Comparison of ENCODE assay signal across 8 cellular contexts in genomic region chr1:245797592-245798366, GRCh38.
DNase-seq lines count a peak whose midpoint lies in the region; ATAC-seq, FAIRE-seq and TF ChIP-seq lines count a peak whose summit lies in the region.
"Had no signal": no experiment of that assay in that cellular context is flagged by ENCODE, and none has a peak within 500 bp of the region (broad histone marks: within the 10 kb centered on the region; RNA-seq: fewer than 3 reads in every experiment).

No MANE protein-coding gene starts in this region.

- H3K4me3 ChIP-seq in GM12864 (ENCODE audit: low read depth, low read length) (no peak overlapping the region), Loucy (ENCODE audit: low read length, poor library complexity, severe bottlenecking) (no peak overlapping the region), K562 (no peak overlapping the region)

- H3K9me1 ChIP-seq in K562 (ENCODE audit: control insufficient read depth, insufficient read depth, low read length), result peaks cover 7% of the 10 kb centered on the region

- no peaks in the 10 kb centered on the region for H3K4me1 Mint-ChIP-seq in neural crest cell

- no TSS peak for BruUV-seq in K562 (replicated peaks; lab: Mats Ljungman, UMichigan)

- POLR2A ChIA-PET in K562 (lab: Yijun Ruan, JAX), result interaction anchor here (0.6 to 1.8 kb wide), 3 partner anchors 10 to 357 kb away, joined by 3 to 5 read pairs (median 3); no protein-coding TSS in a partner anchor

- peak; percentile 64 for FAIRE-seq in K562 (lab: Jason Lieb, UNC)

- no peaks in the 10 kb centered on the region for H3K4me1 ChIP-seq in Loucy (ENCODE audit: insufficient read depth, low read length, poor library complexity, severe bottlenecking)
- H3K4me1 ChIP-seq in K562 (replicated peaks in 1 of 2; ENCODE audit: control insufficient read depth in 2 of 2, insufficient read depth in 2 of 2, low read length in 2 of 2), result 0 out of 5 replicates have a peak, but pooled peaks cover 0 to 6% of the 10 kb centered on the region in 2 experiments

- H3K36me3 ChIP-seq in Loucy (ENCODE audit: insufficient read depth, low read length), result no peaks in the 10 kb centered on the region
- peaks cover 32% of the 10 kb centered on the region; the same call in 1 of the 3 replicates for H3K36me3 ChIP-seq in K562 (ENCODE audit: control insufficient read depth, insufficient read depth, low read length)

- H4K20me1 ChIP-seq in Loucy (ENCODE audit: insufficient read depth, low read length, poor library complexity, severe bottlenecking) (no peaks in the 10 kb centered on the region), K562 (replicated peaks; ENCODE audit: control insufficient read depth, insufficient read depth, low read length) (0 out of 2 replicates have a peak, but pooled peaks cover 3% of the 10 kb centered on the region)

- H2AFZ ChIP-seq in Loucy (ENCODE audit: low read length) (no peak overlapping the region), K562 (ENCODE audit: low read depth, low read length) (no peak overlapping the region)

- no peaks in the 10 kb centered on the region for H3K27me3 Mint-ChIP-seq in neural crest cell (ENCODE audit: low read depth)

- no peaks in the 10 kb centered on the region for H3K9me3 Mint-ChIP-seq in neural crest cell

- intact Hi-C loops in K562 (cut with micrococcal nuclease), result no loop called here

- TF ChIP-seq POLR2A in K562 (conservative IDR thresholded peaks at IDR 0.05), result no peak

- H3K27me3 ChIP-seq in Loucy (ENCODE audit: insufficient read depth, low read length, poor library complexity, severe bottlenecking) (no peaks in the 10 kb centered on the region), K562 (ENCODE audit: control insufficient read depth in 2 of 2, insufficient read depth in 2 of 2, low read length in 2 of 2) (no peaks in the 10 kb centered on the region)

- H3K4me3 Mint-ChIP-seq in neural crest cell, result no peak overlapping the region

- TF ChIP-seq CTCF in GM12864 (IDR thresholded peaks at IDR 0.05; ENCODE audit: low read depth, low read length, missing control alignments), result peak; percentile 59
- peak; percentile 63 for TF ChIP-seq CTCF in Loucy (conservative IDR thresholded peaks at IDR 0.05; ENCODE audit: low read length)
- TF ChIP-seq CTCF in K562 (IDR thresholded peaks at IDR 0.05 in 2 of 3, conservative IDR thresholded peaks at IDR 0.05 in 1 of 3; ENCODE audit: insufficient read depth in 2 of 3, low read depth in 1 of 3, low read length in 3 of 3), result peak; percentile 54 to 71 (median 67)
- peak; percentile 54 for TF ChIP-seq CTCF in neural crest cell (conservative IDR thresholded peaks at IDR 0.05)

- H3K36me3 Mint-ChIP-seq in neural crest cell (ENCODE audit: low read depth), result no peaks in the 10 kb centered on the region

- no peak overlapping the region for H3K4me2 ChIP-seq in Loucy (ENCODE audit: low read depth, low read length, poor library complexity, severe bottlenecking)
- no peak overlapping the region for H3K4me2 ChIP-seq in K562 (ENCODE audit: insufficient read depth, low read length)

- no peak for DNase-seq in GM12864 (ENCODE audit: low read depth)
- peak; percentile 71 to 81 (median 74) for DNase-seq in K562 (ENCODE audit: extremely low read depth in 1 of 4, low spot score in 3 of 4)
- peak; percentile 31 for DNase-seq in neural crest cell (ENCODE audit: low read depth, low spot score)
- DNase-seq in MV-4-11 (lab: John Stamatoyannopoulos, UW), result no peak
- DNase-seq in NCI-H524 treated with DMSO at 0.1 percent for 48 hours (lab: John Stamatoyannopoulos, UW), result no peak
- DNase-seq: activated CD8-positive, alpha-beta memory T cell treated with anti-CD3 and anti-CD28 coated beads, Interleukin-2, amount 50 U/mL, for 4 hours had no signal

- H3K9ac ChIP-seq in Loucy (ENCODE audit: low read depth, low read length, poor library complexity, severe bottlenecking), result no peak overlapping the region
- no peak overlapping the region for H3K9ac ChIP-seq in K562 (ENCODE audit: insufficient read depth in 1 of 2, low read depth in 2 of 2, low read length in 2 of 2)

- 0 out of 3 replicates have a peak overlapping the region, but pooled peaks have one; percentile 2 for H3K27ac ChIP-seq in K562 (ENCODE audit: extremely low read depth, low read depth, low read length)

- H3K79me2 ChIP-seq in Loucy (ENCODE audit: insufficient read depth, low read length) (no peaks in the 10 kb centered on the region), K562 (ENCODE audit: control insufficient read depth, insufficient read depth, low read length) (no peaks in the 10 kb centered on the region)

- H3K9me3 ChIP-seq in Loucy (ENCODE audit: insufficient read depth, low read depth, low read length) (no peaks in the 10 kb centered on the region), K562 (replicated peaks; ENCODE audit: control insufficient read depth, insufficient read depth, low read depth, low read length) (no peaks in the 10 kb centered on the region)

- CTCF ChIA-PET in K562 (lab: Yijun Ruan, JAX; ENCODE audit: low intra/inter-chr PET ratio), result interaction anchor here (0.6 kb wide), 1 partner anchor 189 kb away, joined by 4 read pairs; no protein-coding TSS in a partner anchor

- WGBS in K562 (ENCODE audit: insufficient coverage, low coverage, missing lambda C conversion rate), result 60% methylated on average over 14 of the region's 14 CpGs

- H3K9me2 ChIP-seq in Loucy (replicated peaks; ENCODE audit: low read depth, low read length), result no peaks in the 10 kb centered on the region

- in situ Hi-C loops in K562 (cut with MboI), result no loop called here

- no peak for TF ChIP-seq RAD21 in K562 (CRISPR knock-in tag; conservative IDR thresholded peaks at IDR 0.05 in 1 of 2, IDR thresholded peaks at IDR 0.05 in 1 of 2)

- TF ChIP-seq EP300 in K562 (IDR thresholded peaks at IDR 0.05; ENCODE audit: low read length), result no peak

- ATAC-seq in K562 (peak; percentile 87), GM18511 (IDR thresholded peaks at IDR 0.05; ENCODE audit: unreplicated experiment) (no peak)

- no peak overlapping the region for H3K27ac Mint-ChIP-seq in neural crest cell (ENCODE audit: unreplicated experiment)

- no peaks in the 10 kb centered on the region for H3F3A ChIP-seq in Loucy (ENCODE audit: low read depth)

TF ChIP-seq in K562, 482 proteins besides CTCF, POLR2A, EP300 and RAD21 (continues in another document):
- no peak for TF ChIP-seq EZH2 (IDR thresholded peaks at IDR 0.05; ENCODE audit: borderline replicate concordance, low read depth, low read length)
- TF ChIP-seq MEF2D (tag; conservative IDR thresholded peaks at IDR 0.05; ENCODE audit: low read depth), result no peak
- no peak for TF ChIP-seq HDAC6 (IDR thresholded peaks at IDR 0.05; ENCODE audit: low read depth, low read length)
- TF ChIP-seq ELF1 (tag; IDR thresholded peaks at IDR 0.05), result peak; percentile 71
- no peak for TF ChIP-seq PCBP1 (IDR thresholded peaks at IDR 0.05; ENCODE audit: low read depth, low read length, poor library complexity, severe bottlenecking)
- TF ChIP-seq RBM17 (IDR thresholded peaks at IDR 0.05; ENCODE audit: borderline replicate concordance, low read depth, low read length), result no peak
- peak; percentile 96 for TF ChIP-seq ZNF384 (IDR thresholded peaks at IDR 0.05; ENCODE audit: low read depth, low read length)
- no peak for TF ChIP-seq HOMEZ (CRISPR knock-in tag; IDR thresholded peaks at IDR 0.05)
- TF ChIP-seq CBFB (CRISPR knock-in tag; IDR thresholded peaks at IDR 0.05), result no peak
- 0 out of 2 replicates have a peak, but pooled peaks have one; percentile 12 for TF ChIP-seq SMC3 (conservative IDR thresholded peaks at IDR 0.05; ENCODE audit: insufficient read depth, low read depth, low read length)
- TF ChIP-seq EWSR1 (IDR thresholded peaks at IDR 0.05; ENCODE audit: borderline replicate concordance, low read depth, partially characterized antibody), result no peak
- no peak for TF ChIP-seq ZNF785 (CRISPR knock-in tag; IDR thresholded peaks at IDR 0.05)
- TF ChIP-seq CTCFL (IDR thresholded peaks at IDR 0.05; ENCODE audit: borderline replicate concordance, insufficient read depth, low read depth, low read length, poor library complexity, severe bottlenecking), result peak; percentile 79
- TF ChIP-seq, protein P1, sequence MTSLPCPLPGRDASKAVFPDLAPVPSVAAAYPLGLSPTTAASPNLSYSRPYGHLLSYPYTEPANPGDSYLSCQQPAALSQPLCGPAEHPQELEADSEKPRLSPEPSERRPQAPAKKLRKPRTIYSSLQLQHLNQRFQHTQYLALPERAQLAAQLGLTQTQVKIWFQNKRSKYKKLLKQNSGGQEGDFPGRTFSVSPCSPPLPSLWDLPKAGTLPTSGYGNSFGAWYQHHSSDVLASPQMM (CRISPR knock-in tag; IDR thresholded peaks at IDR 0.05), result no peak
- TF ChIP-seq MTA2 (IDR thresholded peaks at IDR 0.05; ENCODE audit: low read depth), result no peak

Comparison
In these comparisons a context has a peak if more than half of its experiments do, and no peak if none do; other contexts are left out.
1. DNase-seq: peak in K562 (4 of 4) and neural crest cell (single experiment); none in GM12864 (single experiment), MV-4-11 (single experiment) and NCI-H524 treated with DMSO at 0.1 percent for 48 hours (single experiment).
2. Peak in every context shown above with its lines, with median percentiles within 50 percentile points of each other: CTCF ChIP-seq.